17 cellular contexts compared by ENCODE assay signal in the genomic region with DNA sequence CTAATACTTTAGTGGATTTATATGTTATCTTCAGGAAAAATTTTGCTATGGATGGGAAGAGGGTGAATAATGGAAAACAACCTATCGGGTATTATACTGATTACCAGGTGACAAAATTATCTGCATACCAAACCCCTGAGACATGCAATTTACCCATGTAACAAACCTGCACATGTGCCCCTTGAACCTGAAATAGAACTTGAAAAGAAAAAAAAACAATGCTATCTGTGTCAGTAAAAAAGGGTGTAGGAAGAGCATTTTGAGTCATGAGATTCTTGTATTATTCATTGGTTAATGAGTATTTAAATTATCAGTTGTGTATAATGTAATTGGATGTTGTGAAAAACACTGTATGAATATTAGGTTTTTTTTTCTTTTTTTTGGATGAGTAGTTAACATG.
"Had no signal": no experiment of that assay in that cellular context is flagged by ENCODE, and none has a peak within 500 bp of the region (broad histone marks: within the 10 kb centered on the region; RNA-seq: fewer than 3 reads in every experiment).

No MANE protein-coding gene starts in this region.

- H3K9me3 ChIP-seq: mucosa of descending colon, testis, upper lobe of right lung had no signal

- H3K4me1 Mint-ChIP-seq: activated B cell treated with CpG ODN at 0.5 μM for 24 hours; activated CD4-positive, alpha-beta T cell treated with anti-CD3 and anti-CD28 coated beads, Interleukin-2, amount 10 ng/mL, durations not matched to agents 24 days and 14 days; activated T-helper 17 cell treated with anti-CD3 and anti-CD28 coated beads, Interleukin-2, amount 50 U/mL, for 72 hours; immature natural killer cell; stimulated activated naive CD8-positive, alpha-beta T cell treated with anti-CD3 and anti-CD28 coated beads, Interleukin-15, amount 100 ng/mL, for 72 hours had no signal

- ATAC-seq: activated T-helper 17 cell treated with anti-CD3 and anti-CD28 coated beads, Interleukin-2, amount 50 U/mL, for 72 hours; left colon; mucosa of descending colon; natural killer cell treated with Interleukin-12 subunit alpha and Interleukin-12 subunit beta and Interleukin-15 and Interleukin-18, amount 100 ng/mL, for 72 hours; stimulated activated naive CD8-positive, alpha-beta T cell treated with anti-CD3 and anti-CD28 coated beads, Interleukin-15, amount 100 ng/mL, for 72 hours; upper lobe of right lung had no signal

- H3K27ac ChIP-seq: coronary artery, testis, upper lobe of right lung had no signal

- H3K27me3 ChIP-seq: testis, upper lobe of right lung had no signal

- H3K27ac Mint-ChIP-seq: activated B cell treated with CpG ODN at 0.5 μM for 24 hours; activated CD4-positive, alpha-beta T cell treated with anti-CD3 and anti-CD28 coated beads, Interleukin-2, amount 10 ng/mL, durations not matched to agents 24 days and 14 days; activated naive CD4-positive, alpha-beta T cell treated with anti-CD3 and anti-CD28 coated beads for 36 hours; activated T-helper 17 cell treated with anti-CD3 and anti-CD28 coated beads, Interleukin-2, amount 50 U/mL, for 72 hours; immature natural killer cell; natural killer cell treated with Interleukin-12 subunit alpha and Interleukin-12 subunit beta and Interleukin-15 and Interleukin-18, amount 100 ng/mL, for 72 hours; stimulated activated naive CD8-positive, alpha-beta T cell treated with anti-CD3 and anti-CD28 coated beads, Interleukin-15, amount 100 ng/mL, for 72 hours had no signal

- H3K36me3 ChIP-seq: upper lobe of right lung had no signal

- H3K4me3 Mint-ChIP-seq: activated B cell treated with CpG ODN at 0.5 μM for 24 hours; activated CD4-positive, alpha-beta T cell treated with anti-CD3 and anti-CD28 coated beads, Interleukin-2, amount 10 ng/mL, durations not matched to agents 24 days and 14 days; activated naive CD4-positive, alpha-beta T cell treated with anti-CD3 and anti-CD28 coated beads for 36 hours; activated T-helper 17 cell treated with anti-CD3 and anti-CD28 coated beads, Interleukin-2, amount 50 U/mL, for 72 hours; immature natural killer cell; natural killer cell treated with Interleukin-12 subunit alpha and Interleukin-12 subunit beta and Interleukin-15 and Interleukin-18, amount 100 ng/mL, for 72 hours; stimulated activated naive CD8-positive, alpha-beta T cell treated with anti-CD3 and anti-CD28 coated beads, Interleukin-15, amount 100 ng/mL, for 72 hours had no signal

- H3K9me3 Mint-ChIP-seq: activated B cell treated with CpG ODN at 0.5 μM for 24 hours; activated CD4-positive, alpha-beta T cell treated with anti-CD3 and anti-CD28 coated beads, Interleukin-2, amount 10 ng/mL, durations not matched to agents 24 days and 14 days; activated naive CD4-positive, alpha-beta T cell treated with anti-CD3 and anti-CD28 coated beads for 36 hours; stimulated activated naive CD8-positive, alpha-beta T cell treated with anti-CD3 and anti-CD28 coated beads, Interleukin-15, amount 100 ng/mL, for 72 hours had no signal

- H3K4me1 ChIP-seq: testis, upper lobe of right lung had no signal

- H3K36me3 Mint-ChIP-seq: immature natural killer cell; natural killer cell treated with Interleukin-12 subunit alpha and Interleukin-12 subunit beta and Interleukin-15 and Interleukin-18, amount 100 ng/mL, for 72 hours had no signal

- H3K27me3 Mint-ChIP-seq: activated B cell treated with CpG ODN at 0.5 μM for 24 hours; activated CD4-positive, alpha-beta T cell treated with anti-CD3 and anti-CD28 coated beads, Interleukin-2, amount 10 ng/mL, durations not matched to agents 24 days and 14 days; activated T-helper 17 cell treated with anti-CD3 and anti-CD28 coated beads, Interleukin-2, amount 50 U/mL, for 72 hours; natural killer cell treated with Interleukin-12 subunit alpha and Interleukin-12 subunit beta and Interleukin-15 and Interleukin-18, amount 100 ng/mL, for 72 hours; stimulated activated naive CD8-positive, alpha-beta T cell treated with anti-CD3 and anti-CD28 coated beads, Interleukin-15, amount 100 ng/mL, for 72 hours had no signal

- H3K4me3 ChIP-seq: coronary artery, lung, mucosa of descending colon, testis, upper lobe of right lung had no signal

- DNase-seq: activated B cell treated with CpG ODN at 0.5 μM for 24 hours; activated CD4-positive, alpha-beta T cell treated with anti-CD3 and anti-CD28 coated beads, Interleukin-2, amount 10 ng/mL, durations not matched to agents 24 days and 14 days; activated CD8-positive, alpha-beta memory T cell treated with anti-CD3 and anti-CD28 coated beads for 24 hours; activated naive CD4-positive, alpha-beta T cell treated with anti-CD3 and anti-CD28 coated beads for 36 hours; effector CD8-positive, alpha-beta T cell; immature natural killer cell; left colon; mucosa of descending colon; stimulated activated CD4-positive, alpha-beta T cell treated with anti-CD3 and anti-CD28 coated beads, Interleukin-4, amount 100 ng/mL, for 24 hours; stimulated activated naive CD8-positive, alpha-beta T cell treated with anti-CD3 and anti-CD28 coated beads, Interleukin-15, amount 100 ng/mL, for 72 hours; T-helper 1 cell; testis; upper lobe of right lung had no signal
